Comparison of ENCODE assay signal across 16 cellular contexts in genomic region chr5:83251849-83252248, GRCh38.
"Had no signal": no experiment of that assay in that cellular context is flagged by ENCODE, and none has a peak within 500 bp of the region (broad histone marks: within the 10 kb centered on the region; RNA-seq: fewer than 3 reads in every experiment).

No MANE protein-coding gene starts in this region.

- FAIRE-seq: colon, urothelium cell line had no signal

- H3K27ac ChIP-seq: heart left ventricle had no signal

- H3K27me3 ChIP-seq: heart left ventricle had no signal

- H3K9me3 ChIP-seq: heart left ventricle had no signal

- H3K9me3 Mint-ChIP-seq: natural killer cell, neural crest cell had no signal

- H3K27ac Mint-ChIP-seq: natural killer cell had no signal

- DNase-seq: dermis blood vessel endothelial cell; erythroblast; foreskin melanocyte; heart left ventricle; hippocampal formation; natural killer cell; posterior cingulate gyrus; right cardiac atrium; small intestine; stimulated activated CD4-positive, alpha-beta T cell treated with anti-CD3 and anti-CD28 coated beads, Interleukin-2, amount 100 ng/mL, for 48 hours; stimulated activated naive CD4-positive, alpha-beta T cell treated with Interleukin-2 at 50 U/mL for 16 hours; trophoblast cell had no signal

- H3K4me3 Mint-ChIP-seq: natural killer cell, neural crest cell had no signal

- H3K4me3 ChIP-seq: heart left ventricle had no signal

- ATAC-seq: heart left ventricle, left lobe of liver, natural killer cell, right cardiac atrium had no signal

- H3K36me3 ChIP-seq: heart left ventricle had no signal

- H3K36me3 Mint-ChIP-seq: natural killer cell had no signal

- H3K4me1 Mint-ChIP-seq: natural killer cell, neural crest cell had no signal
